ENCODE assay signal across 13 cellular contexts in the genomic region with DNA sequence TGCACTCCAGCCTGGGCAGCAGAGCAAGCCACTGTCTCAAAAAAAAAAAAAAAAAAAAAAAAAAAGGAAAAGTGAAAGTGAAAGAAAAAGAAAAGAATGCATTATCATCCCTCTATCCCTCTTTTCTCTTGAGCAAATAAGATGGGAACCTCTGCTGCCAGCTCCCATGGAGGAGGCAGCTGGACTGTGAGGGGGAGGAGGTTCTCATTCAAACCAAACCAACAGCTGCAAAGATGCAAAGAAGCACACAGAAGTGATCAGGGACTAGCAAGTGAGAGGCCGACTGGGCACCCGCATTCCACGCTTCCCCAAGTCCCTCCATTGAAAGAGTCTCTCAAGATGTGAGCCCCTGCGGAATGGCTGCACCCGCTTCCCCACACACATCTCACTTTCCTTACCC.
DNase-seq lines count a peak whose midpoint lies in the region; ATAC-seq, FAIRE-seq and TF ChIP-seq lines count a peak whose summit lies in the region.
"Had no signal": no experiment of that assay in that cellular context is flagged by ENCODE, and none has a peak within 500 bp of the region (broad histone marks: within the 10 kb centered on the region; RNA-seq: fewer than 3 reads in every experiment).

No MANE protein-coding gene starts in this region.

- H3K27ac ChIP-seq in Panc1 (ENCODE audit: low read length): no peak overlapping the region

- peak overlapping the region in 1 of 2 experiments; percentile 27; a peak in 2 of 4 replicates for H3K4me3 ChIP-seq in Panc1 (ENCODE audit: low read depth in 2 of 2, low read length in 2 of 2)

- no TSS peak for BruUV-seq in Panc1 (replicated peaks; lab: Mats Ljungman, UMichigan)

- CTCF ChIA-PET in Panc1 (lab: Charles Lee): no interaction called here

- H3K4me1 ChIP-seq in Panc1 (ENCODE audit: control insufficient read depth, insufficient read depth, low read length): peaks cover 3% of the 10 kb centered on the region; the same call in 1 of the 2 replicates

- ATAC-seq in Panc1 (peak; percentile 60; the same call in 1 of the 2 replicates), sciatic nerve (peak; percentile 67)
- ATAC-seq: activated T-cell treated with anti-CD3 and anti-CD28 coated beads, Interleukin-2, amount 50 U/mL, for 4 hours had no signal

- H3K36me3 ChIP-seq in Panc1 (ENCODE audit: control insufficient read depth, insufficient read depth, low read length): no peaks in the 10 kb centered on the region

- H3K9me3 ChIP-seq in Panc1 (ENCODE audit: control insufficient read depth, insufficient read depth, low read depth, low read length): no peaks in the 10 kb centered on the region

- no peaks in the 10 kb centered on the region for H3K27me3 ChIP-seq in Panc1 (ENCODE audit: control insufficient read depth, insufficient read depth, low read length)

- peak; percentile 35 for DNase-seq in Daoy (ENCODE audit: low read depth)
- DNase-seq in Panc1 (ENCODE audit: low read depth, low spot score): no peak
- DNase-seq in frontal cortex (ENCODE audit: low spot score in 2 of 2): peak; percentile 28 to 40
- DNase-seq in sciatic nerve (ENCODE audit: low spot score): peak; percentile 37
- no peak for DNase-seq in NCI-H1048 (lab: John Stamatoyannopoulos, UW)
- no peak for DNase-seq in NCI-H187 treated with DMSO at 0.1 percent for 48 hours (lab: John Stamatoyannopoulos, UW)
- DNase-seq in NCI-H1694 (lab: John Stamatoyannopoulos, UW): no peak
- DNase-seq in GM19239 (ENCODE audit: insufficient read length, low spot score): no peak
- DNase-seq: activated T-cell treated with anti-CD3 and anti-CD28 coated beads, Interleukin-2, amount 50 U/mL, for 4 hours; DMS153; NK-92 treated with Interleukin-12 subunit alpha and Interleukin-12 subunit beta, amount 100 ng/mL, for 24 hours; stimulated activated CD4-positive, alpha-beta T cell treated with anti-CD3 and anti-CD28 coated beads, Interleukin-1b, Interleukin-23, amount 100 ng/mL, for 48 hours; T1000 had no signal

- TF ChIP-seq CTCF in Panc1 (IDR thresholded peaks at IDR 0.05): no peak

- no peak for FAIRE-seq in frontal cortex (lab: Jason Lieb, UNC)
- no peak for FAIRE-seq in GM19239 (lab: Jason Lieb, UNC)

- in situ Hi-C loops in Panc1 (cut with HindIII; ENCODE audit: low pct_unique_long_range_greater_than_20kb, low sequenced_read_pairs): no loop called here

- POLR2A ChIA-PET in Panc1 (lab: Charles Lee): no interaction called here

- intact Hi-C loops in Panc1 (cut with micrococcal nuclease; ENCODE audit: unreplicated experiment): no loop called here
- intact Hi-C loops in sciatic nerve (cut with DNase I): no loop called here

Comparison
In these comparisons a context has a peak if more than half of its experiments do, and no peak if none do; other contexts are left out.
1. DNase-seq: peak in Daoy (single experiment), frontal cortex (2 of 2) and sciatic nerve (single experiment); none in Panc1 (single experiment), NCI-H1048 (single experiment), NCI-H187 treated with DMSO at 0.1 percent for 48 hours (single experiment), NCI-H1694 (single experiment) and GM19239 (single experiment).